ENCODE assay signal across 33 cellular contexts in genomic region chr15:73885954-73886700, GRCh38. TPM values are rescaled to one million over a fixed set of nuclear protein-coding genes. Genes with fewer than 3 reads are reported as not detected.
"Had no signal": no experiment of that assay in that cellular context is flagged by ENCODE, and none has a peak within 500 bp of the region (broad histone marks: within the 10 kb centered on the region; RNA-seq: fewer than 3 reads in every experiment).

No MANE protein-coding gene starts in this region.

- H3K9me3 Mint-ChIP-seq: activated CD4-positive, alpha-beta memory T cell treated with anti-CD3 and anti-CD28 coated beads, Interleukin-2, amount 10 ng/mL, durations not matched to agents 7 days and 5 days; activated naive CD4-positive, alpha-beta T cell treated with anti-CD3 and anti-CD28 coated beads, Interleukin-2, amount 10 ng/mL, durations not matched to agents 7 days and 5 days; activated naive CD8-positive, alpha-beta T cell treated with anti-CD3 and anti-CD28 coated beads for 36 hours; activated T-helper 17 cell treated with anti-CD3 and anti-CD28 coated beads, Interleukin-2, amount 50 U/mL, for 72 hours; IgD-negative memory B cell had no signal

- H3K4me2 ChIP-seq: SK-N-SH had no signal

- H3K9me3 ChIP-seq: SJCRH30, SK-N-SH had no signal

- H3K9ac ChIP-seq: SK-N-SH had no signal

- H3K27ac Mint-ChIP-seq: activated CD4-positive, alpha-beta memory T cell treated with anti-CD3 and anti-CD28 coated beads, Interleukin-2, amount 10 ng/mL, durations not matched to agents 7 days and 5 days; activated naive CD4-positive, alpha-beta T cell treated with anti-CD3 and anti-CD28 coated beads, Interleukin-2, amount 10 ng/mL, durations not matched to agents 7 days and 5 days; activated naive CD8-positive, alpha-beta T cell treated with anti-CD3 and anti-CD28 coated beads for 36 hours; activated T-helper 17 cell treated with anti-CD3 and anti-CD28 coated beads, Interleukin-2, amount 50 U/mL, for 72 hours; IgD-negative memory B cell had no signal

- H3K9me2 ChIP-seq: SK-N-SH had no signal

- H3K4me3 ChIP-seq: cardiac muscle cell, SJCRH30 had no signal

- ATAC-seq: activated T-helper 17 cell treated with anti-CD3 and anti-CD28 coated beads, Interleukin-2, amount 50 U/mL, for 72 hours had no signal

- H3K36me3 ChIP-seq: brain microvascular endothelial cell, cardiac muscle cell, SJCRH30, WERI-Rb-1 had no signal

- H3K4me1 ChIP-seq: SJCRH30 had no signal

- H3K27me3 ChIP-seq: brain microvascular endothelial cell had no signal

- DNase-seq: activated CD4-positive, alpha-beta memory T cell treated with anti-CD3 and anti-CD28 coated beads, Interleukin-2, amount 10 ng/mL, durations not matched to agents 7 days and 5 days; activated CD4-positive, alpha-beta T cell treated with anti-CD3 and anti-CD28 coated beads for 1 hour; activated CD4-positive, alpha-beta T cell treated with anti-CD3 and anti-CD28 coated beads, Interleukin-2, amount 50 U/mL, for 1 hour; activated gamma-delta T cell; activated naive CD4-positive, alpha-beta T cell treated with anti-CD3 and anti-CD28 coated beads, Interleukin-2, amount 10 ng/mL, durations not matched to agents 7 days and 5 days; activated naive CD8-positive, alpha-beta T cell treated with anti-CD3 and anti-CD28 coated beads for 36 hours; activated T-cell treated with anti-CD3 and anti-CD28 coated beads for 4 hours; activated T-cell treated with anti-CD3 and anti-CD28 coated beads, Interleukin-2, amount 50 U/mL, for 48 hours; brain microvascular endothelial cell; KG1; NCI-H1092; NCI-H1417; NCI-H1930; NCI-H2171 treated with DMSO at 0.1 percent for 48 hours; NCI-H226; NCI-H526; NCI-H82; Right ventricle myocardium superior; SJCRH30; SK-N-SH; T-helper 1 cell; WERI-Rb-1 had no signal

- H3K36me3 Mint-ChIP-seq: activated naive CD4-positive, alpha-beta T cell treated with anti-CD3 and anti-CD28 coated beads, Interleukin-2, amount 10 ng/mL, durations not matched to agents 7 days and 5 days; activated naive CD8-positive, alpha-beta T cell treated with anti-CD3 and anti-CD28 coated beads for 36 hours; IgD-negative memory B cell had no signal

- H3K4me1 Mint-ChIP-seq: activated CD4-positive, alpha-beta memory T cell treated with anti-CD3 and anti-CD28 coated beads, Interleukin-2, amount 10 ng/mL, durations not matched to agents 7 days and 5 days; activated naive CD4-positive, alpha-beta T cell treated with anti-CD3 and anti-CD28 coated beads, Interleukin-2, amount 10 ng/mL, durations not matched to agents 7 days and 5 days; activated naive CD8-positive, alpha-beta T cell treated with anti-CD3 and anti-CD28 coated beads for 36 hours; activated T-helper 17 cell treated with anti-CD3 and anti-CD28 coated beads, Interleukin-2, amount 50 U/mL, for 72 hours; IgD-negative memory B cell had no signal

- H3K27me3 Mint-ChIP-seq: activated naive CD8-positive, alpha-beta T cell treated with anti-CD3 and anti-CD28 coated beads for 36 hours had no signal

- H3K27ac ChIP-seq: brain microvascular endothelial cell, cardiac muscle cell, SJCRH30, WERI-Rb-1 had no signal

- H3K4me3 Mint-ChIP-seq: activated CD4-positive, alpha-beta memory T cell treated with anti-CD3 and anti-CD28 coated beads, Interleukin-2, amount 10 ng/mL, durations not matched to agents 7 days and 5 days; activated naive CD4-positive, alpha-beta T cell treated with anti-CD3 and anti-CD28 coated beads, Interleukin-2, amount 10 ng/mL, durations not matched to agents 7 days and 5 days; activated naive CD8-positive, alpha-beta T cell treated with anti-CD3 and anti-CD28 coated beads for 36 hours; activated T-helper 17 cell treated with anti-CD3 and anti-CD28 coated beads, Interleukin-2, amount 50 U/mL, for 72 hours; IgD-negative memory B cell had no signal

RNA-seq across cellular contexts. Expression of gene TBC1D21, which starts 12.8 kb away (rescaled TPM):
- total RNA-seq: activated CD4-positive, alpha-beta memory T cell treated with anti-CD3 and anti-CD28 coated beads, Interleukin-2, amount 10 ng/mL, durations not matched to agents 7 days and 5 days; activated CD8-positive, alpha-beta memory T cell treated with anti-CD3 and anti-CD28 coated beads for 36 hours; activated naive CD8-positive, alpha-beta T cell treated with anti-CD3 and anti-CD28 coated beads for 36 hours; activated T-helper 17 cell treated with anti-CD3 and anti-CD28 coated beads, Interleukin-2, amount 50 U/mL, for 72 hours; cardiac muscle cell; LHCN-M2; M059J; NCI-H460; OCI-LY7; Right ventricle myocardium superior; RPMI7951; SJCRH30; T-helper 2 cell treated with Interferon-gamma antibody and Interleukin-4, amounts not matched to agents 100 ng/mL and 5 ng/mL, for 36 hours had no signal
- polyA plus RNA-seq: adipose tissue, cardiac muscle cell, IgD-negative memory B cell, SK-N-SH had no signal

RNA-seq across cellular contexts. Expression of gene LOXL1, which starts 40.1 kb away (rescaled TPM):
- total RNA-seq: OCI-LY7 had no signal
